Comparison of ENCODE assay signal across 8 cellular contexts in genomic region chr6:32192608-32193039, GRCh38. TPM values are rescaled to one million over a fixed set of nuclear protein-coding genes. Genes with fewer than 3 reads are reported as not detected.
DNase-seq lines count a peak whose midpoint lies in the region; ATAC-seq, FAIRE-seq and TF ChIP-seq lines count a peak whose summit lies in the region.

Gene GPSM3, minus strand, starts transcription at chr6:32192643. Its CDS starts 130 bp downstream, at chr6:32192513.

- ATAC-seq in HG03457 (IDR thresholded peaks at IDR 0.05; ENCODE audit: unreplicated experiment) (no peak), HG03520 (IDR thresholded peaks at IDR 0.05; ENCODE audit: unreplicated experiment) (no peak), GM19328 (IDR thresholded peaks at IDR 0.05; ENCODE audit: unreplicated experiment) (no peak)

- H3K27ac ChIP-seq in adrenal gland = peak within 1 kb of the TSS in 3 of 5 donors; percentile 33 to 94 (median 79)

- peaks cover 0 to 6% of the 10 kb centered on the region in 2 donors for H3K36me3 ChIP-seq in adrenal gland (replicated peaks in 1 of 2)

- peaks cover 22 to 51% of the 10 kb centered on the region in 2 donors for H3K4me1 ChIP-seq in adrenal gland (replicated peaks in 1 of 2)

- H3K27me3 ChIP-seq in adrenal gland = no peaks in the 10 kb centered on the region

- FAIRE-seq in GM19239 (lab: Jason Lieb, UNC) = peak; percentile 97

- no peak for TF ChIP-seq CTCF in adrenal gland (IDR thresholded peaks at IDR 0.05)

- H3K4me3 ChIP-seq in adrenal gland = peak within 1 kb of the TSS in 1 of 4 donors; percentile 29

- TF ChIP-seq POLR2A in adrenal gland (IDR thresholded peaks at IDR 0.05) = no peak

- 49 to 64% (median 50%) methylated on average over 3 to 5 of the region's 5 CpGs for WGBS in adrenal gland, 4 donors

- intact Hi-C loops in adrenal gland (cut with DNase I) = loop anchor here in 1 of 2 donors (5.0 kb wide), 1 partner anchor 80 kb away; no protein-coding TSS in a partner anchor

- no peaks in the 10 kb centered on the region for H3K9me3 ChIP-seq in adrenal gland (replicated peaks in 1 of 3)

- DNase-seq in GM19239 (ENCODE audit: insufficient read length, low spot score) (no peak), SHP77 treated with DMSO at 0.1 percent for 48 hours (lab: John Stamatoyannopoulos, UW) (peak; percentile 56), adrenal gland (peak in 4 of 7 donors; percentile 22 to 50 (median 48)), islet precursor cell (peak; percentile 71)
- peak; percentile 70 for DNase-seq in stimulated activated CD8-positive, alpha-beta memory T cell treated with anti-CD3 and anti-CD28 coated beads, Interleukin-4, amount 100 ng/mL, for 48 hours

RNA-seq across cellular contexts. Expression of gene GPSM3, which starts in this region (rescaled TPM):
- total RNA-seq in adrenal gland = 10 to 100 TPM; 12.7 to 40.3 (median 19.2) TPM
- 10 to 100 TPM in 2 of 3 donors, 1 to 10 TPM in 1; 4.8 to 32.2 (median 15.9) TPM for polyA plus RNA-seq in adrenal gland
